In genomic region chr13:93201992-93202558, GRCh38 we compare ENCODE assay signal across 1 cellular context.
TF ChIP-seq lines count a peak whose summit lies in the region.

No MANE protein-coding gene starts in this region.

TF ChIP-seq in HepG2, 621 proteins besides CTCF, POLR2A, EP300 and RAD21 (continued from another document and continues in another):
- TF ChIP-seq, protein P1, sequence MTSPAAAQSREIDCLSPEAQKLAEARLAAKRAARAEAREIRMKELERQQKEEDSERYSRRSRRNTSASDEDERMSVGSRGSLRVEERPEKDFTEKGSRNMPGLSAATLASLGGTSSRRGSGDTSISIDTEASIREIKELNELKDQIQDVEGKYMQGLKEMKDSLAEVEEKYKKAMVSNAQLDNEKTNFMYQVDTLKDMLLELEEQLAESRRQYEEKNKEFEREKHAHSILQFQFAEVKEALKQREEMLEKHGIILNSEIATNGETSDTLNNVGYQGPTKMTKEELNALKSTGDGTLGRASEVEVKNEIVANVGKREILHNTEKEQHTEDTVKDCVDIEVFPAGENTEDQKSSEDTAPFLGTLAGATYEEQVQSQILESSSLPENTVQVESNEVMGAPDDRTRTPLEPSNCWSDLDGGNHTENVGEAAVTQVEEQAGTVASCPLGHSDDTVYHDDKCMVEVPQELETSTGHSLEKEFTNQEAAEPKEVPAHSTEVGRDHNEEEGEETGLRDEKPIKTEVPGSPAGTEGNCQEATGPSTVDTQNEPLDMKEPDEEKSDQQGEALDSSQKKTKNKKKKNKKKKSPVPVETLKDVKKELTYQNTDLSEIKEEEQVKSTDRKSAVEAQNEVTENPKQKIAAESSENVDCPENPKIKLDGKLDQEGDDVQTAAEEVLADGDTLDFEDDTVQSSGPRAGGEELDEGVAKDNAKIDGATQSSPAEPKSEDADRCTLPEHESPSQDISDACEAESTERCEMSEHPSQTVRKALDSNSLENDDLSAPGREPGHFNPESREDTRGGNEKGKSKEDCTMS (CRISPR knock-in tag; conservative IDR thresholded peaks at IDR 0.05) = no peak
- TF ChIP-seq HNRNPLL (IDR thresholded peaks at IDR 0.05; ENCODE audit: low read depth, low read length, poor library complexity, severe bottlenecking) = no peak
- TF ChIP-seq ZNF10 (CRISPR knock-in tag; IDR thresholded peaks at IDR 0.05; ENCODE audit: borderline replicate concordance, low read depth) = no peak
- TF ChIP-seq MIXL1 (CRISPR knock-in tag; IDR thresholded peaks at IDR 0.05) = peak; percentile 97
- no peak for TF ChIP-seq KIAA2018 (CRISPR knock-in tag; IDR thresholded peaks at IDR 0.05; ENCODE audit: borderline replicate concordance)
- no peak for TF ChIP-seq KDM5A (IDR thresholded peaks at IDR 0.05; ENCODE audit: borderline replicate concordance, low read length)
- no peak for TF ChIP-seq BRD4 (CRISPR knock-in tag; IDR thresholded peaks at IDR 0.05)
- no peak for TF ChIP-seq KLF11 (CRISPR knock-in tag; IDR thresholded peaks at IDR 0.05)
- TF ChIP-seq ZNF317 (CRISPR knock-in tag; IDR thresholded peaks at IDR 0.05) = no peak
- TF ChIP-seq ZSCAN31 (CRISPR knock-in tag; IDR thresholded peaks at IDR 0.05; ENCODE audit: low read depth) = no peak
- TF ChIP-seq RFX1 (IDR thresholded peaks at IDR 0.05) = no peak
- no peak for TF ChIP-seq ELK4 (CRISPR knock-in tag; IDR thresholded peaks at IDR 0.05; ENCODE audit: borderline replicate concordance)
- TF ChIP-seq, protein P2, sequence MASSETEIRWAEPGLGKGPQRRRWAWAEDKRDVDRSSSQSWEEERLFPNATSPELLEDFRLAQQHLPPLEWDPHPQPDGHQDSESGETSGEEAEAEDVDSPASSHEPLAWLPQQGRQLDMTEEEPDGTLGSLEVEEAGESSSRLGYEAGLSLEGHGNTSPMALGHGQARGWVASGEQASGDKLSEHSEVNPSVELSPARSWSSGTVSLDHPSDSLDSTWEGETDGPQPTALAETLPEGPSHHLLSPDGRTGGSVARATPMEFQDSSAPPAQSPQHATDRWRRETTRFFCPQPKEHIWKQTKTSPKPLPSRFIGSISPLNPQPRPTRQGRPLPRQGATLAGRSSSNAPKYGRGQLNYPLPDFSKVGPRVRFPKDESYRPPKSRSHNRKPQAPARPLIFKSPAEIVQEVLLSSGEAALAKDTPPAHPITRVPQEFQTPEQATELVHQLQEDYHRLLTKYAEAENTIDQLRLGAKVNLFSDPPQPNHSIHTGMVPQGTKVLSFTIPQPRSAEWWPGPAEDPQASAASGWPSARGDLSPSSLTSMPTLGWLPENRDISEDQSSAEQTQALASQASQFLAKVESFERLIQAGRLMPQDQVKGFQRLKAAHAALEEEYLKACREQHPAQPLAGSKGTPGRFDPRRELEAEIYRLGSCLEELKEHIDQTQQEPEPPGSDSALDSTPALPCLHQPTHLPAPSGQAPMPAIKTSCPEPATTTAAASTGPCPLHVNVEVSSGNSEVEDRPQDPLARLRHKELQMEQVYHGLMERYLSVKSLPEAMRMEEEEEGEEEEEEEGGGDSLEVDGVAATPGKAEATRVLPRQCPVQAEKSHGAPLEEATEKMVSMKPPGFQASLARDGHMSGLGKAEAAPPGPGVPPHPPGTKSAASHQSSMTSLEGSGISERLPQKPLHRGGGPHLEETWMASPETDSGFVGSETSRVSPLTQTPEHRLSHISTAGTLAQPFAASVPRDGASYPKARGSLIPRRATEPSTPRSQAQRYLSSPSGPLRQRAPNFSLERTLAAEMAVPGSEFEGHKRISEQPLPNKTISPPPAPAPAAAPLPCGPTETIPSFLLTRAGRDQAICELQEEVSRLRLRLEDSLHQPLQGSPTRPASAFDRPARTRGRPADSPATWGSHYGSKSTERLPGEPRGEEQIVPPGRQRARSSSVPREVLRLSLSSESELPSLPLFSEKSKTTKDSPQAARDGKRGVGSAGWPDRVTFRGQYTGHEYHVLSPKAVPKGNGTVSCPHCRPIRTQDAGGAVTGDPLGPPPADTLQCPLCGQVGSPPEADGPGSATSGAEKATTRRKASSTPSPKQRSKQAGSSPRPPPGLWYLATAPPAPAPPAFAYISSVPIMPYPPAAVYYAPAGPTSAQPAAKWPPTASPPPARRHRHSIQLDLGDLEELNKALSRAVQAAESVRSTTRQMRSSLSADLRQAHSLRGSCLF (CRISPR knock-in tag; IDR thresholded peaks at IDR 0.05; ENCODE audit: borderline replicate concordance) = no peak
- no peak for TF ChIP-seq TCF7L2 (IDR thresholded peaks at IDR 0.05; ENCODE audit: low read depth, low read length)
- TF ChIP-seq ZBED4 (CRISPR knock-in tag; IDR thresholded peaks at IDR 0.05; ENCODE audit: borderline replicate concordance) = no peak
- no peak for TF ChIP-seq HOXA9 (CRISPR knock-in tag; IDR thresholded peaks at IDR 0.05; ENCODE audit: borderline replicate concordance)
- TF ChIP-seq ZIK1 (CRISPR knock-in tag; IDR thresholded peaks at IDR 0.05; ENCODE audit: borderline replicate concordance, low read depth) = no peak
- no peak for TF ChIP-seq KLF9 (CRISPR knock-in tag; IDR thresholded peaks at IDR 0.05; ENCODE audit: low read depth)
- no peak for TF ChIP-seq ADNP (CRISPR knock-in tag; IDR thresholded peaks at IDR 0.05)
- TF ChIP-seq GATAD2A (CRISPR knock-in tag; IDR thresholded peaks at IDR 0.05) = peak; percentile 95
- no peak for TF ChIP-seq YEATS2 (CRISPR knock-in tag; IDR thresholded peaks at IDR 0.05; ENCODE audit: borderline replicate concordance)
- TF ChIP-seq ZNF484 (CRISPR knock-in tag; IDR thresholded peaks at IDR 0.05; ENCODE audit: borderline replicate concordance, low read depth) = no peak
- peak; percentile 57; the same call in 1 of the 2 replicates for TF ChIP-seq HDAC1 (CRISPR knock-in tag; IDR thresholded peaks at IDR 0.05)
- peak; percentile 84 for TF ChIP-seq TEAD3 (CRISPR knock-in tag; optimal IDR thresholded peaks at IDR 0.05; ENCODE audit: borderline replicate concordance)
- no peak for TF ChIP-seq EED (CRISPR knock-in tag; IDR thresholded peaks at IDR 0.05)
- TF ChIP-seq CEBPB (IDR thresholded peaks at IDR 0.05; ENCODE audit: borderline replicate concordance, low read depth, low read length) = peak; percentile 81
- TF ChIP-seq NFE2L2 (IDR thresholded peaks at IDR 0.05; ENCODE audit: low read length) = no peak
- TF ChIP-seq, protein P3, sequence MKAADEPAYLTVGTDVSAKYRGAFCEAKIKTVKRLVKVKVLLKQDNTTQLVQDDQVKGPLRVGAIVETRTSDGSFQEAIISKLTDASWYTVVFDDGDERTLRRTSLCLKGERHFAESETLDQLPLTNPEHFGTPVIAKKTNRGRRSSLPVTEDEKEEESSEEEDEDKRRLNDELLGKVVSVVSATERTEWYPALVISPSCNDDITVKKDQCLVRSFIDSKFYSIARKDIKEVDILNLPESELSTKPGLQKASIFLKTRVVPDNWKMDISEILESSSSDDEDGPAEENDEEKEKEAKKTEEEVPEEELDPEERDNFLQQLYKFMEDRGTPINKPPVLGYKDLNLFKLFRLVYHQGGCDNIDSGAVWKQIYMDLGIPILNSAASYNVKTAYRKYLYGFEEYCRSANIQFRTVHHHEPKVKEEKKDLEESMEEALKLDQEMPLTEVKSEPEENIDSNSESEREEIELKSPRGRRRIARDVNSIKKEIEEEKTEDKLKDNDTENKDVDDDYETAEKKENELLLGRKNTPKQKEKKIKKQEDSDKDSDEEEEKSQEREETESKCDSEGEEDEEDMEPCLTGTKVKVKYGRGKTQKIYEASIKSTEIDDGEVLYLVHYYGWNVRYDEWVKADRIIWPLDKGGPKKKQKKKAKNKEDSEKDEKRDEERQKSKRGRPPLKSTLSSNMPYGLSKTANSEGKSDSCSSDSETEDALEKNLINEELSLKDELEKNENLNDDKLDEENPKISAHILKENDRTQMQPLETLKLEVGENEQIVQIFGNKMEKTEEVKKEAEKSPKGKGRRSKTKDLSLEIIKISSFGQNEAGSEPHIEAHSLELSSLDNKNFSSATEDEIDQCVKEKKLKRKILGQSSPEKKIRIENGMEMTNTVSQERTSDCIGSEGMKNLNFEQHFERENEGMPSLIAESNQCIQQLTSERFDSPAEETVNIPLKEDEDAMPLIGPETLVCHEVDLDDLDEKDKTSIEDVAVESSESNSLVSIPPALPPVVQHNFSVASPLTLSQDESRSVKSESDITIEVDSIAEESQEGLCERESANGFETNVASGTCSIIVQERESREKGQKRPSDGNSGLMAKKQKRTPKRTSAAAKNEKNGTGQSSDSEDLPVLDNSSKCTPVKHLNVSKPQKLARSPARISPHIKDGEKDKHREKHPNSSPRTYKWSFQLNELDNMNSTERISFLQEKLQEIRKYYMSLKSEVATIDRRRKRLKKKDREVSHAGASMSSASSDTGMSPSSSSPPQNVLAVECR (CRISPR knock-in tag; IDR thresholded peaks at IDR 0.05; ENCODE audit: borderline replicate concordance) = no peak
- no peak for TF ChIP-seq DRAP1 (CRISPR knock-in tag; IDR thresholded peaks at IDR 0.05)
